In the genomic region with DNA sequence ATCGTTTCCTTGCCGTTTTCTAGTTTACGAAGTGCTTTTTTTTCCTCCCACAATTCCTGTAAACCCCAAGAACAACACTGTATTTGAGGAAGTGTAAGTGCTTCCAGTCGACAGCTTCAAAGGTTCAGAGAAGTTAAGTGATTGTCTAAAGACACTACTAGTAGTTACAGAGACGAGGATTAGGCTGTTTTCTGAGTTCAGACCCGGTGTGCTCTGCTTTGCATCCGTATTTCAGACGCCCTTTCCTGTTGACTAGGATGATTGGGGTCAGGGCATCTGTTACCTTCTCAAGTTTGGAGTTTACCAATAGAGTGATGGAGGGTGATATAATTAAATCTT, we compare ENCODE assay signal across 9 cellular contexts. TPM values are rescaled to one million over a fixed set of nuclear protein-coding genes. Genes with fewer than 3 reads are reported as not detected.
DNase-seq lines count a peak whose midpoint lies in the region; ATAC-seq and TF ChIP-seq lines count a peak whose summit lies in the region.
"Had no signal": no experiment of that assay in that cellular context is flagged by ENCODE, and none has a peak within 500 bp of the region (broad histone marks: within the 10 kb centered on the region; RNA-seq: fewer than 3 reads in every experiment).

No MANE protein-coding gene starts in this region.

- intact Hi-C loops in prostate gland (cut with DNase I): no loop called here

- TF ChIP-seq POLR2A in erythroblast (IDR thresholded peaks at IDR 0.05; ENCODE audit: low read length) (no peak), prostate gland (IDR thresholded peaks at IDR 0.05) (no peak)

- H3K9me3 ChIP-seq in prostate gland: no peaks in the 10 kb centered on the region

- WGBS in prostate gland: 0% methylated on average over 8 of the region's 8 CpGs

- H3K4me3 ChIP-seq in GM08714 (ENCODE audit: low read length) (peak overlapping the region; percentile 97), prostate gland (peak overlapping the region; percentile 46 to 59)

- peak; percentile 39 for DNase-seq in RKO (ENCODE audit: low spot score)
- peak; percentile 35 to 57 for DNase-seq in erythroblast (lab: John Stamatoyannopoulos, UW)
- DNase-seq in prostate gland (ENCODE audit: low spot score): no peak
- DNase-seq in NCI-H774 (lab: John Stamatoyannopoulos, UW): no peak
- no peak for DNase-seq in left lobe of liver (ENCODE audit: low spot score)
- no peak for DNase-seq in NCI-H1092 treated with DMSO at 0.1 percent for 48 hours (lab: John Stamatoyannopoulos, UW)

- peaks cover 6 to 8% of the 10 kb centered on the region in 2 donors for H3K36me3 ChIP-seq in prostate gland

- H3K4me1 ChIP-seq in prostate gland (replicated peaks): peaks cover 4% of the 10 kb centered on the region

- H3K27me3 ChIP-seq in prostate gland (replicated peaks; ENCODE audit: insufficient read depth): no peaks in the 10 kb centered on the region

- no peak for ATAC-seq in HG03342 (IDR thresholded peaks at IDR 0.05; ENCODE audit: unreplicated experiment)
- no peak for ATAC-seq in left lobe of liver

- TF ChIP-seq CTCF in prostate gland (IDR thresholded peaks at IDR 0.05): no peak

- H3K27ac ChIP-seq in prostate gland: peak overlapping the region; percentile 56 to 87

RNA-seq across cellular contexts. Expression of gene CLP1, which starts 0.4 kb away (rescaled TPM):
- total RNA-seq in prostate gland (10 to 100 TPM in 1 of 2 donors, 1 to 10 TPM in 1; 9.3 to 11.0 TPM), left lobe of liver (6.1 TPM)

RNA-seq across cellular contexts. Expression of gene YPEL4, which starts 8.3 kb away (rescaled TPM):
- total RNA-seq in prostate gland: 1 to 10 TPM in 1 of 2 donors, under 1 TPM in 1; 0.46 to 3.6 TPM
- 0.33 TPM for total RNA-seq in left lobe of liver
- total RNA-seq: dermis blood vessel endothelial cell had no signal

RNA-seq across cellular contexts. Expression of gene ZDHHC5, which starts 9.9 kb away (rescaled TPM):
- 10 to 100 TPM; 65.4 to 69.9 TPM for total RNA-seq in prostate gland
- 26.3 TPM for total RNA-seq in left lobe of liver

RNA-seq across cellular contexts. Expression of gene MED19, which starts 54.0 kb away (rescaled TPM):
- total RNA-seq in prostate gland: 10 to 100 TPM; 14.8 to 39.4 TPM
- total RNA-seq in left lobe of liver: 6.1 TPM

RNA-seq across cellular contexts. Expression of gene TMX2, which starts 54.4 kb away (rescaled TPM):
- 10 to 100 TPM; 80.8 to 84.4 TPM for total RNA-seq in prostate gland
- 43.0 TPM for total RNA-seq in left lobe of liver

Comparison
In these comparisons a context has a peak if more than half of its experiments do, and no peak if none do; other contexts are left out.
1. DNase-seq: peak in RKO (single experiment) and erythroblast (2 of 2); none in prostate gland (single experiment), NCI-H774 (single experiment), left lobe of liver (single experiment) and NCI-H1092 treated with DMSO at 0.1 percent for 48 hours (single experiment).